Comparison of ENCODE assay signal across 7 cellular contexts in genomic region chr4:74794341-74794801, GRCh38. TPM values are rescaled to one million over a fixed set of nuclear protein-coding genes. Genes with fewer than 3 reads are reported as not detected.
DNase-seq lines count a peak whose midpoint lies in the region; TF ChIP-seq lines count a peak whose summit lies in the region.

BTC (minus strand) TSS chr4:74794523; CDS start chr4:74794325, 198 bp downstream.

- H3K4me3 ChIP-seq in ascending aorta, result peak within 1 kb of the TSS; percentile 72 to 84
- H3K4me3 ChIP-seq in iPS-15b (ENCODE audit: low read depth, low read length), result peak within 1 kb of the TSS; percentile 60
- H3K4me3 ChIP-seq in skin epidermis, result peak within 1 kb of the TSS; percentile 35 to 58 (median 40)

- H3K9me3 ChIP-seq in ascending aorta (no peaks in the 10 kb centered on the region), iPS-15b (ENCODE audit: control insufficient read depth, insufficient read depth, low read length) (no peaks in the 10 kb centered on the region)

- no peaks in the 10 kb centered on the region for H3K27me3 ChIP-seq in ascending aorta
- H3K27me3 ChIP-seq in iPS-15b (ENCODE audit: control insufficient read depth, insufficient read depth, low read length), result peaks cover 11% of the 10 kb centered on the region

- intact Hi-C loops in ascending aorta (cut with DNase I), result loop anchor here (5.0 kb wide), 2 partner anchors 112 to 718 kb away; partner anchors contain the start of genes RCHY1 and THAP6

- H3K4me1 ChIP-seq in ascending aorta (peaks cover 0 to 10% of the 10 kb centered on the region in 2 donors), iPS-15b (ENCODE audit: control insufficient read depth, insufficient read depth, low read length) (no peaks in the 10 kb centered on the region)

- H3K36me3 ChIP-seq in ascending aorta, result no peaks in the 10 kb centered on the region
- H3K36me3 ChIP-seq in iPS-15b (ENCODE audit: control insufficient read depth, insufficient read depth, low read length), result no peaks in the 10 kb centered on the region

- peak within 1 kb of the TSS; percentile 88 to 96 for H3K27ac ChIP-seq in ascending aorta
- H3K27ac ChIP-seq in skin epidermis, result peak within 1 kb of the TSS in 15 of 21 experiments; percentile 18 to 75 (median 63)

- DNase-seq in NCI-H1105 (lab: John Stamatoyannopoulos, UW) (peak; percentile 47), ascending aorta (ENCODE audit: low spot score in 2 of 2) (peak in 1 of 2 donors; percentile 65), NCI-H2227 (lab: John Stamatoyannopoulos, UW; ENCODE audit: unreplicated experiment) (no peak), SK-N-DZ (ENCODE audit: low spot score) (no peak)

- H3K9ac ChIP-seq in iPS-15b (ENCODE audit: low read depth, low read length), result peak within 1 kb of the TSS; percentile 47

- TF ChIP-seq CTCF in GM12873 (IDR thresholded peaks at IDR 0.05; ENCODE audit: insufficient read depth, low read depth, low read length, missing control alignments) (peak; percentile 44), ascending aorta (IDR thresholded peaks at IDR 0.05) (peak; percentile 12 to 45 (median 34))

RNA-seq across cellular contexts. Expression of gene BTC, which starts in this region (rescaled TPM):
- total RNA-seq in ascending aorta, result 6.9 TPM
- polyA plus RNA-seq in SK-N-DZ (2014; cell fraction: cytosol; rRNA removed), result not detected in 2 replicates
- not detected in 2 replicates for polyA plus RNA-seq in SK-N-DZ (2014; cell fraction: nucleus; rRNA removed)
